Comparison of ENCODE assay signal across 8 cellular contexts in the genomic region with DNA sequence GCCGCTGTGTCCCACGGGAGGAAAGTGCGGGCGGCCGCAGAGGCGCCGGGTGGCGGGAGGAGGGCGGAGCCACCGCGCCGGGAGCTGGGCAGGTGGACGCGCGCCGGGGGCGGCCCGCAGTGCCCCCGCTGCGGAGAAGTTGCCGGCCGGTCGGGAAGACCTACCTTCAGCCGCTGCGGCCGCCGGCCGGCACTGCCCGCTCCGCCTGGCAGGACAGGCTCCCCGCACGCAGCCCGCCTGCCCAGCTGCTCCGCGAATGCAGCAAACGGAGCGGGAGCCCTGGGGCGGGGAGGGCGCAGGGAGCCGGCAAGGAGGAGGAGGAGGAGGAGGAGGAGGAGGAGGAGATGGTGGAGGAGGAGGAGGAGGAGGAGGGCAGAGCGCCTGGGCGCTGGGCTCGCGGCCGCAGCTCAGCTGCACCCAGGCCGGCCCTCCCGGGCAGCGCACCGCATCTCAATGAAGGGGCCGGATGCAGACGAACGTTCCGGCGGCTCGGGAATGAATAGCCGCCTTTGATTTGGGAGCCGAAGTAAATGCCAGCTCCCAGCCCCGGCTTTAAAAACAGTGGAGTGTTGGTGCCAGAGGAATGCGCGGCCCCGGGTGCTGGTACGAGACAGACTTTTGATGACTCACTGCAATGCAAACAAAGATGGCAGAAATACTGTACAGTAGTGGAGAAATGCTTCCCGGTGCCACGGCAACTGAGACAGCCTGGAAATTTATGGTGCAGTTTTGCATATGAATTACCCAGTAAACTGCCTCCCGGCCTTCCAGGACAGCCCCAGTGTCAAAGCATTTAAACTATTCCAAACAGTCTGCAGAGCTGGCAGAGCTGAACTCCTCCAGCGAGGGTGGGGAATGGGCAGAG. TPM values are rescaled to one million over a fixed set of nuclear protein-coding genes. Genes with fewer than 3 reads are reported as not detected.
A peak's percentile ranks its signal among the peaks of the same experiment; 100 is the strongest.
DNase-seq lines count a peak whose midpoint lies in the region; ATAC-seq and TF ChIP-seq lines count a peak whose summit lies in the region.

No MANE protein-coding gene starts in this region.

- ATAC-seq in gastroesophageal sphincter (peak; percentile 70), HG03354 (IDR thresholded peaks at IDR 0.05; ENCODE audit: poor library complexity, severe bottlenecking, unreplicated experiment) (no peak)
- ATAC-seq in naive thymus-derived CD8-positive, alpha-beta T cell, result peak; percentile 48 to 63

- TF ChIP-seq CTCF in gastroesophageal sphincter (IDR thresholded peaks at IDR 0.05), result no peak

- DNase-seq in activated CD4-positive, alpha-beta memory T cell treated with anti-CD3 and anti-CD28 coated beads for 36 hours, result peak; percentile 47
- DNase-seq in activated CD4-positive, alpha-beta memory T cell treated with anti-CD3 and anti-CD28 coated beads, Interleukin-2, amount 10 ng/mL, durations not matched to agents 7 days and 5 days, result no peak
- peak; percentile 63 to 87 for DNase-seq in NCI-H2081 (lab: John Stamatoyannopoulos, UW)
- DNase-seq in naive thymus-derived CD8-positive, alpha-beta T cell, result no peak
- peak; percentile 81 for DNase-seq in ureter (ENCODE audit: low spot score)

- TF ChIP-seq POLR2A in gastroesophageal sphincter (IDR thresholded peaks at IDR 0.05), result no peak

- intact Hi-C loops in activated CD4-positive, alpha-beta memory T cell treated with anti-CD3 and anti-CD28 coated beads for 36 hours (cut with micrococcal nuclease), result no loop called here

- 0% methylated on average over 3 to 10 of the region's 66 CpGs for WGBS in gastroesophageal sphincter (ENCODE audit: low coverage in 1 of 2), 2 donors

- CTCF ChIA-PET in activated CD4-positive, alpha-beta memory T cell treated with anti-CD3 and anti-CD28 coated beads for 36 hours (lab: Charles Lee), result interaction anchor here (0.6 to 1.2 kb wide), 3 partner anchors 70 to 620 kb away, joined by 3 to 7 read pairs (median 3); no protein-coding TSS in a partner anchor
- CTCF ChIA-PET in activated CD4-positive, alpha-beta memory T cell treated with anti-CD3 and anti-CD28 coated beads, Interleukin-2, amount 10 ng/mL, durations not matched to agents 7 days and 5 days (lab: Charles Lee), result no interaction called here

- H3K27ac Mint-ChIP-seq in activated CD4-positive, alpha-beta memory T cell treated with anti-CD3 and anti-CD28 coated beads for 36 hours, result no peak overlapping the region
- H3K27ac Mint-ChIP-seq in activated CD4-positive, alpha-beta memory T cell treated with anti-CD3 and anti-CD28 coated beads, Interleukin-2, amount 10 ng/mL, durations not matched to agents 7 days and 5 days, result no peak overlapping the region
- H3K27ac Mint-ChIP-seq in activated naive CD4-positive, alpha-beta T cell treated with anti-CD3 and anti-CD28 coated beads, Interleukin-2, amount 50 U/mL, for 24 hours, result no peak overlapping the region
- peak overlapping the region in 2 of 10 donors; percentile 52 to 71 for H3K27ac Mint-ChIP-seq in naive thymus-derived CD8-positive, alpha-beta T cell

- peaks cover 13% of the 10 kb centered on the region for H3K4me1 Mint-ChIP-seq in activated CD4-positive, alpha-beta memory T cell treated with anti-CD3 and anti-CD28 coated beads for 36 hours (ENCODE audit: low read depth)
- H3K4me1 Mint-ChIP-seq in activated CD4-positive, alpha-beta memory T cell treated with anti-CD3 and anti-CD28 coated beads, Interleukin-2, amount 10 ng/mL, durations not matched to agents 7 days and 5 days, result peaks cover 3% of the 10 kb centered on the region
- peaks cover 23% of the 10 kb centered on the region for H3K4me1 Mint-ChIP-seq in activated naive CD4-positive, alpha-beta T cell treated with anti-CD3 and anti-CD28 coated beads, Interleukin-2, amount 50 U/mL, for 24 hours
- peaks cover 2 to 25% (median 20%) of the 10 kb centered on the region in 4 donors for H3K4me1 Mint-ChIP-seq in naive thymus-derived CD8-positive, alpha-beta T cell

- H3K27me3 Mint-ChIP-seq in activated CD4-positive, alpha-beta memory T cell treated with anti-CD3 and anti-CD28 coated beads for 36 hours, result no peaks in the 10 kb centered on the region
- peaks cover 4% of the 10 kb centered on the region for H3K27me3 Mint-ChIP-seq in activated CD4-positive, alpha-beta memory T cell treated with anti-CD3 and anti-CD28 coated beads, Interleukin-2, amount 10 ng/mL, durations not matched to agents 7 days and 5 days
- peaks cover 6% of the 10 kb centered on the region for H3K27me3 Mint-ChIP-seq in activated naive CD4-positive, alpha-beta T cell treated with anti-CD3 and anti-CD28 coated beads, Interleukin-2, amount 50 U/mL, for 24 hours
- peaks cover 3 to 17% (median 4%) of the 10 kb centered on the region in 5 donors for H3K27me3 Mint-ChIP-seq in naive thymus-derived CD8-positive, alpha-beta T cell

- H3K9me3 Mint-ChIP-seq in activated CD4-positive, alpha-beta memory T cell treated with anti-CD3 and anti-CD28 coated beads for 36 hours, result no peaks in the 10 kb centered on the region
- H3K9me3 Mint-ChIP-seq in activated CD4-positive, alpha-beta memory T cell treated with anti-CD3 and anti-CD28 coated beads, Interleukin-2, amount 10 ng/mL, durations not matched to agents 7 days and 5 days, result no peaks in the 10 kb centered on the region
- H3K9me3 Mint-ChIP-seq in activated naive CD4-positive, alpha-beta T cell treated with anti-CD3 and anti-CD28 coated beads, Interleukin-2, amount 50 U/mL, for 24 hours, result no peaks in the 10 kb centered on the region
- H3K9me3 Mint-ChIP-seq in naive thymus-derived CD8-positive, alpha-beta T cell, result no peaks in the 10 kb centered on the region

- peaks cover 0 to 100% (median 65%) of the 10 kb centered on the region in 3 donors for H3K4me1 ChIP-seq in gastroesophageal sphincter

- no peaks in the 10 kb centered on the region for H3K27me3 ChIP-seq in gastroesophageal sphincter

- peaks cover 0 to 35% of the 10 kb centered on the region in 2 donors for H3K36me3 ChIP-seq in gastroesophageal sphincter

- H3K36me3 Mint-ChIP-seq in activated CD4-positive, alpha-beta memory T cell treated with anti-CD3 and anti-CD28 coated beads for 36 hours, result no peaks in the 10 kb centered on the region
- H3K36me3 Mint-ChIP-seq in activated CD4-positive, alpha-beta memory T cell treated with anti-CD3 and anti-CD28 coated beads, Interleukin-2, amount 10 ng/mL, durations not matched to agents 7 days and 5 days (ENCODE audit: low read depth), result no peaks in the 10 kb centered on the region
- no peaks in the 10 kb centered on the region for H3K36me3 Mint-ChIP-seq in activated naive CD4-positive, alpha-beta T cell treated with anti-CD3 and anti-CD28 coated beads, Interleukin-2, amount 50 U/mL, for 24 hours
- H3K36me3 Mint-ChIP-seq in naive thymus-derived CD8-positive, alpha-beta T cell, result peaks cover 0 to 9% (median 2%) of the 10 kb centered on the region in 3 donors

- no peaks in the 10 kb centered on the region for H3K9me3 ChIP-seq in gastroesophageal sphincter

- H3K27ac ChIP-seq in gastroesophageal sphincter, result peak overlapping the region; percentile 12 to 88 (median 86)

- peak overlapping the region; percentile 31 to 60 for H3K4me3 ChIP-seq in gastroesophageal sphincter

- H3K4me3 Mint-ChIP-seq in activated CD4-positive, alpha-beta memory T cell treated with anti-CD3 and anti-CD28 coated beads for 36 hours, result peak overlapping the region; percentile 51
- no peak overlapping the region for H3K4me3 Mint-ChIP-seq in activated CD4-positive, alpha-beta memory T cell treated with anti-CD3 and anti-CD28 coated beads, Interleukin-2, amount 10 ng/mL, durations not matched to agents 7 days and 5 days
- H3K4me3 Mint-ChIP-seq in activated naive CD4-positive, alpha-beta T cell treated with anti-CD3 and anti-CD28 coated beads, Interleukin-2, amount 50 U/mL, for 24 hours, result peak overlapping the region; percentile 68
- H3K4me3 Mint-ChIP-seq in naive thymus-derived CD8-positive, alpha-beta T cell, result peak overlapping the region; percentile 64 to 85 (median 77)

- TF ChIP-seq EP300 in gastroesophageal sphincter (IDR thresholded peaks at IDR 0.05), result no peak

- POLR2A ChIA-PET in activated CD4-positive, alpha-beta memory T cell treated with anti-CD3 and anti-CD28 coated beads for 36 hours (lab: Charles Lee), result no interaction called here
- POLR2A ChIA-PET in activated CD4-positive, alpha-beta memory T cell treated with anti-CD3 and anti-CD28 coated beads, Interleukin-2, amount 10 ng/mL, durations not matched to agents 7 days and 5 days (lab: Charles Lee), result no interaction called here
- POLR2A ChIA-PET in naive thymus-derived CD8-positive, alpha-beta T cell (lab: Charles Lee), result interaction anchor here (1.1 kb wide), 1 partner anchor 85 kb away, joined by 3 read pairs; no protein-coding TSS in a partner anchor

RNA-seq across cellular contexts. Expression of a gene that starts 43.3 kb away (rescaled TPM):
- 1 to 10 TPM; 8.1 to 8.5 TPM for total RNA-seq in activated CD4-positive, alpha-beta memory T cell treated with anti-CD3 and anti-CD28 coated beads for 36 hours
- 1 to 10 TPM; 8.1 to 8.7 TPM for total RNA-seq in activated CD4-positive, alpha-beta memory T cell treated with anti-CD3 and anti-CD28 coated beads, Interleukin-2, amount 10 ng/mL, durations not matched to agents 7 days and 5 days
- 100 to 1,000 TPM in 3 of 4 donors, 10 to 100 TPM in 1; 71.4 to 209 (median 110) TPM for total RNA-seq in gastroesophageal sphincter
- total RNA-seq in naive thymus-derived CD8-positive, alpha-beta T cell, result 10 to 100 TPM in 1 of 2 experiments, 1 to 10 TPM in 1; 9.5 to 10.4 TPM
- 1 to 10 TPM; 1.0 to 1.3 (median 1.3) TPM for polyA plus RNA-seq in naive thymus-derived CD8-positive, alpha-beta T cell
- 36.0 TPM for total RNA-seq in ureter

Comparison
In these comparisons a context has a peak if more than half of its experiments do, and no peak if none do; other contexts are left out.
1. DNase-seq: peak in activated CD4-positive, alpha-beta memory T cell treated with anti-CD3 and anti-CD28 coated beads for 36 hours (single experiment), NCI-H2081 (2 of 2) and ureter (single experiment); none in activated CD4-positive, alpha-beta memory T cell treated with anti-CD3 and anti-CD28 coated beads, Interleukin-2, amount 10 ng/mL, durations not matched to agents 7 days and 5 days (single experiment) and naive thymus-derived CD8-positive, alpha-beta T cell (0 of 10).